Comparison of ENCODE assay signal across 22 cellular contexts in genomic region chr15:85306946-85307686, GRCh38.
DNase-seq lines count a peak whose midpoint lies in the region; ATAC-seq and TF ChIP-seq lines count a peak whose summit lies in the region.
"Had no signal": no experiment of that assay in that cellular context is flagged by ENCODE, and none has a peak within 500 bp of the region (broad histone marks: within the 10 kb centered on the region; RNA-seq: fewer than 3 reads in every experiment).

No MANE protein-coding gene starts in this region.

- POLR2A ChIA-PET in naive thymus-derived CD4-positive, alpha-beta T cell (lab: Charles Lee), result no interaction called here

- DNase-seq in NCI-H2081 (lab: John Stamatoyannopoulos, UW), result peak; percentile 8 to 61
- DNase-seq in NCI-H2081 treated with DMSO at 0.1 percent for 48 hours (lab: John Stamatoyannopoulos, UW), result no peak
- DNase-seq in COR-L47 (lab: John Stamatoyannopoulos, UW), result peak; percentile 22
- peak; percentile 23 for DNase-seq in NCI-H774 (lab: John Stamatoyannopoulos, UW)
- no peak for DNase-seq in naive B cell
- no peak for DNase-seq in hepatocyte (ENCODE audit: low spot score)
- no peak for DNase-seq in LoVo (ENCODE audit: low spot score)
- DNase-seq in naive thymus-derived CD4-positive, alpha-beta T cell, result no peak
- DNase-seq: activated CD4-positive, alpha-beta T cell treated with anti-CD3 and anti-CD28 coated beads, Interleukin-2, amount 50 U/mL, for 4 hours; activated naive CD4-positive, alpha-beta T cell treated with anti-CD3 and anti-CD28 coated beads, Interleukin-2, amount 10 ng/mL, durations not matched to agents 7 days and 5 days; amniotic stem cell; CD4-positive, alpha-beta memory T cell; DMS153; H7; left ventricle myocardium inferior; MM.1S; natural killer cell; NCI-H146; NCI-H226; T-cell had no signal

- H3K4me3 ChIP-seq in hepatocyte, result no peak overlapping the region
- no peak overlapping the region for H3K4me3 ChIP-seq in naive thymus-derived CD4-positive, alpha-beta T cell (ENCODE audit: low read length)
- H3K4me3 ChIP-seq: left ventricle myocardium inferior, skin epidermis had no signal

- intact Hi-C loops in naive thymus-derived CD4-positive, alpha-beta T cell (cut with micrococcal nuclease), result no loop called here

- H3K36me3 Mint-ChIP-seq in naive B cell, result no peaks in the 10 kb centered on the region
- peaks cover 0 to 18% (median 7%) of the 10 kb centered on the region in 5 donors for H3K36me3 Mint-ChIP-seq in naive thymus-derived CD4-positive, alpha-beta T cell
- H3K36me3 Mint-ChIP-seq: CD4-positive, alpha-beta memory T cell; natural killer cell; T-cell had no signal

- H3K9me2 ChIP-seq in hepatocyte (replicated peaks; ENCODE audit: insufficient read depth), result no peaks in the 10 kb centered on the region

- H3K27ac Mint-ChIP-seq in naive B cell, result peak overlapping the region; percentile 37 to 95 (median 65)
- peak overlapping the region in 1 of 9 donors; percentile 26 for H3K27ac Mint-ChIP-seq in naive thymus-derived CD4-positive, alpha-beta T cell
- H3K27ac Mint-ChIP-seq: activated naive CD4-positive, alpha-beta T cell treated with anti-CD3 and anti-CD28 coated beads, Interleukin-2, amount 10 ng/mL, durations not matched to agents 7 days and 5 days; CD4-positive, alpha-beta memory T cell; mesothelial cell of epicardium; natural killer cell; T-cell had no signal

- peak overlapping the region in 1 of 8 donors; percentile 47 for H3K4me3 Mint-ChIP-seq in naive B cell
- no peak overlapping the region for H3K4me3 Mint-ChIP-seq in naive thymus-derived CD4-positive, alpha-beta T cell
- H3K4me3 Mint-ChIP-seq: activated naive CD4-positive, alpha-beta T cell treated with anti-CD3 and anti-CD28 coated beads, Interleukin-2, amount 10 ng/mL, durations not matched to agents 7 days and 5 days; CD4-positive, alpha-beta memory T cell; mesothelial cell of epicardium; natural killer cell; T-cell had no signal

- H3K36me3 ChIP-seq in hepatocyte (replicated peaks; ENCODE audit: insufficient read depth, low read depth), result no peaks in the 10 kb centered on the region
- no peaks in the 10 kb centered on the region for H3K36me3 ChIP-seq in naive thymus-derived CD4-positive, alpha-beta T cell (ENCODE audit: control insufficient read depth in 2 of 3, insufficient read depth in 3 of 3, low read length in 3 of 3)
- H3K36me3 ChIP-seq: left ventricle myocardium inferior had no signal

- no peak overlapping the region for H2AFZ ChIP-seq in hepatocyte

- no peak for TF ChIP-seq CTCF in hepatocyte (IDR thresholded peaks at IDR 0.05; ENCODE audit: poor library complexity)

- no peaks in the 10 kb centered on the region for H3K9me3 ChIP-seq in hepatocyte (ENCODE audit: low read depth)
- H3K9me3 ChIP-seq in naive thymus-derived CD4-positive, alpha-beta T cell (ENCODE audit: control insufficient read depth in 2 of 3, low read length in 3 of 3), result no peaks in the 10 kb centered on the region

- peaks cover 34 to 61% (median 49%) of the 10 kb centered on the region in 3 donors for H3K4me1 Mint-ChIP-seq in naive B cell
- H3K4me1 Mint-ChIP-seq in naive thymus-derived CD4-positive, alpha-beta T cell, result peaks cover 6 to 17% (median 8%) of the 10 kb centered on the region in 7 donors
- H3K4me1 Mint-ChIP-seq: mesothelial cell of epicardium, natural killer cell had no signal

- peak; percentile 28 to 40 for ATAC-seq in naive B cell (ENCODE audit: low read depth in 2 of 2)
- ATAC-seq in naive thymus-derived CD4-positive, alpha-beta T cell, result no peak
- ATAC-seq: natural killer cell, T-cell had no signal

- H3K27me3 ChIP-seq in hepatocyte, result no peaks in the 10 kb centered on the region
- H3K27me3 ChIP-seq in naive thymus-derived CD4-positive, alpha-beta T cell (ENCODE audit: control insufficient read depth in 2 of 2, insufficient read depth in 2 of 2, low read length in 2 of 2), result no peaks in the 10 kb centered on the region

- no peaks in the 10 kb centered on the region for H3K27me3 Mint-ChIP-seq in naive B cell
- peaks cover 0 to 2% (median 0%) of the 10 kb centered on the region in 5 donors for H3K27me3 Mint-ChIP-seq in naive thymus-derived CD4-positive, alpha-beta T cell
- H3K27me3 Mint-ChIP-seq: CD4-positive, alpha-beta memory T cell; T-cell had no signal

- H3K4me1 ChIP-seq in hepatocyte (ENCODE audit: insufficient read depth), result no peaks in the 10 kb centered on the region
- peaks cover 0 to 4% of the 10 kb centered on the region in 2 donors for H3K4me1 ChIP-seq in naive thymus-derived CD4-positive, alpha-beta T cell (ENCODE audit: control insufficient read depth in 2 of 2, insufficient read depth in 2 of 2, low read length in 2 of 2)
- H3K4me1 ChIP-seq: left ventricle myocardium inferior had no signal

- H3K9me3 Mint-ChIP-seq in naive B cell, result peaks cover 0 to 5% (median 0%) of the 10 kb centered on the region in 7 donors
- H3K9me3 Mint-ChIP-seq in naive thymus-derived CD4-positive, alpha-beta T cell, result peaks cover 0 to 17% (median 0%) of the 10 kb centered on the region in 11 donors
- H3K9me3 Mint-ChIP-seq: natural killer cell, T-cell had no signal

- no peak overlapping the region for H3K27ac ChIP-seq in hepatocyte
- no peak overlapping the region for H3K27ac ChIP-seq in naive thymus-derived CD4-positive, alpha-beta T cell (ENCODE audit: low read depth, low read length)
- H3K27ac ChIP-seq: left ventricle myocardium inferior, skin epidermis had no signal

- 90% methylated on average over 5 of the region's 5 CpGs for WGBS in hepatocyte (ENCODE audit: low lambda C conversion rate, missing lambda C conversion rate)

- H3K79me2 ChIP-seq in hepatocyte, result no peaks in the 10 kb centered on the region

- no peaks in the 10 kb centered on the region for H4K20me1 ChIP-seq in hepatocyte (ENCODE audit: insufficient read depth, poor library complexity, severe bottlenecking)

- no peak overlapping the region for H3K4me2 ChIP-seq in hepatocyte

- CTCF ChIA-PET in naive thymus-derived CD4-positive, alpha-beta T cell (lab: Charles Lee), result no interaction called here

Comparison
In these comparisons a context has a peak if more than half of its experiments do, and no peak if none do; other contexts are left out.
1. DNase-seq: peak in NCI-H2081 (2 of 2), COR-L47 (single experiment) and NCI-H774 (single experiment); none in NCI-H2081 treated with DMSO at 0.1 percent for 48 hours (single experiment), naive B cell (single experiment), hepatocyte (single experiment), LoVo (single experiment) and naive thymus-derived CD4-positive, alpha-beta T cell (0 of 9).